In genomic region chr11:84855846-84856245, GRCh38 we compare ENCODE assay signal across 18 cellular contexts.
DNase-seq lines count a peak whose midpoint lies in the region; ATAC-seq and TF ChIP-seq lines count a peak whose summit lies in the region.
"Had no signal": no experiment of that assay in that cellular context is flagged by ENCODE, and none has a peak within 500 bp of the region (broad histone marks: within the 10 kb centered on the region; RNA-seq: fewer than 3 reads in every experiment).

No MANE protein-coding gene starts in this region.

- H3K4me3 ChIP-seq in ACC112 (ENCODE audit: low read depth, low read length), result peak overlapping the region; percentile 42
- H3K4me3 ChIP-seq in astrocyte of the spinal cord (ENCODE audit: low read depth, low read length), result no peak overlapping the region
- H3K4me3 ChIP-seq in coronary artery, result no peak overlapping the region
- H3K4me3 ChIP-seq: K562, vagina had no signal

- H3K36me3 Mint-ChIP-seq in HFFc6 (ENCODE audit: low read depth), result no peaks in the 10 kb centered on the region
- H3K36me3 Mint-ChIP-seq: stimulated activated naive B cell treated with anti-CD40 and anti-IgM and Interleukin-4, amounts not matched to agents 10 μg/mL and 1 μg/mL and 100 μg/mL, for 72 hours had no signal

- no peak for TF ChIP-seq CTCF in HFFc6 (IDR thresholded peaks at IDR 0.05)
- no peak for TF ChIP-seq CTCF in astrocyte of the spinal cord (IDR thresholded peaks at IDR 0.05; ENCODE audit: low read depth, low read length)
- no peak for TF ChIP-seq CTCF in coronary artery (IDR thresholded peaks at IDR 0.05)

- peak overlapping the region; percentile 20 for H2AFZ ChIP-seq in ACC112 (ENCODE audit: low read length, unreplicated experiment)

- peaks cover 25% of the 10 kb centered on the region for H3K4me1 ChIP-seq in ACC112 (ENCODE audit: control insufficient read depth, insufficient read depth, low read length, unreplicated experiment)
- H3K4me1 ChIP-seq: vagina had no signal

- DNase-seq in HFFc6 (peak; percentile 29), astrocyte of the spinal cord (ENCODE audit: low read depth, low spot score) (peak; percentile 44), hepatic stellate cell (ENCODE audit: low spot score) (peak; percentile 11), coronary artery (ENCODE audit: low spot score) (no peak), NCI-H510A (lab: John Stamatoyannopoulos, UW) (no peak)
- DNase-seq: activated CD4-positive, alpha-beta T cell treated with anti-CD3 and anti-CD28 coated beads for 1 hour; NCI-H146; NCI-H524 treated with DMSO at 0.1 percent for 48 hours; nephron progenitor cell; RPMI8226; stimulated activated naive B cell treated with anti-CD40 and anti-IgM and Interleukin-4, amounts not matched to agents 10 μg/mL and 1 μg/mL and 100 μg/mL, for 72 hours had no signal

- H3K27me3 Mint-ChIP-seq in HFFc6 (ENCODE audit: insufficient read depth), result no peaks in the 10 kb centered on the region
- H3K27me3 Mint-ChIP-seq: central memory CD8-positive, alpha-beta T cell; stimulated activated naive B cell treated with anti-CD40 and anti-IgM and Interleukin-4, amounts not matched to agents 10 μg/mL and 1 μg/mL and 100 μg/mL, for 72 hours had no signal

- no peaks in the 10 kb centered on the region; the same call in 1 of the 2 replicates for H3K9me3 Mint-ChIP-seq in HFFc6
- H3K9me3 Mint-ChIP-seq: nephron progenitor cell; T-helper 1 cell treated with Interleukin-12 subunit alpha and Interleukin-12 subunit beta and Interleukin-4 antibody, amounts not matched to agents 30 μg/mL and 1 μg/mL, for 36 hours had no signal

- H3K36me3 ChIP-seq in ACC112 (ENCODE audit: insufficient read depth, low read length), result no peaks in the 10 kb centered on the region
- H3K36me3 ChIP-seq: vagina had no signal

- no peaks in the 10 kb centered on the region for H3K79me2 ChIP-seq in ACC112 (ENCODE audit: control insufficient read depth, insufficient read depth, low read length, unreplicated experiment)

- H3K27me3 ChIP-seq in ACC112 (ENCODE audit: insufficient read depth, low read length), result no peaks in the 10 kb centered on the region
- H3K27me3 ChIP-seq: vagina had no signal

- peak overlapping the region; percentile 76 for H3K27ac Mint-ChIP-seq in HFFc6
- H3K27ac Mint-ChIP-seq: nephron progenitor cell; stimulated activated naive B cell treated with anti-CD40 and anti-IgM and Interleukin-4, amounts not matched to agents 10 μg/mL and 1 μg/mL and 100 μg/mL, for 72 hours; T-helper 1 cell treated with Interleukin-12 subunit alpha and Interleukin-12 subunit beta and Interleukin-4 antibody, amounts not matched to agents 30 μg/mL and 1 μg/mL, for 36 hours had no signal

- ATAC-seq in HG02610 (IDR thresholded peaks at IDR 0.05; ENCODE audit: unreplicated experiment), result no peak
- no peak for ATAC-seq in HG02588 (IDR thresholded peaks at IDR 0.05; ENCODE audit: unreplicated experiment)
- ATAC-seq: K562; stimulated activated naive B cell treated with anti-CD40 and anti-IgM and Interleukin-4, amounts not matched to agents 10 μg/mL and 1 μg/mL and 100 μg/mL, for 72 hours had no signal

- H3K4me3 Mint-ChIP-seq in HFFc6, result peak overlapping the region; percentile 58
- H3K4me3 Mint-ChIP-seq: central memory CD8-positive, alpha-beta T cell; nephron progenitor cell; stimulated activated naive B cell treated with anti-CD40 and anti-IgM and Interleukin-4, amounts not matched to agents 10 μg/mL and 1 μg/mL and 100 μg/mL, for 72 hours; T-helper 1 cell treated with Interleukin-12 subunit alpha and Interleukin-12 subunit beta and Interleukin-4 antibody, amounts not matched to agents 30 μg/mL and 1 μg/mL, for 36 hours had no signal

- in situ Hi-C loops in astrocyte of the spinal cord (cut with HindIII; ENCODE audit: low sequenced_read_pairs), result no loop called here

- peaks cover 50% of the 10 kb centered on the region for H3K4me1 Mint-ChIP-seq in HFFc6 (ENCODE audit: low read depth)
- H3K4me1 Mint-ChIP-seq: central memory CD8-positive, alpha-beta T cell; stimulated activated naive B cell treated with anti-CD40 and anti-IgM and Interleukin-4, amounts not matched to agents 10 μg/mL and 1 μg/mL and 100 μg/mL, for 72 hours had no signal

- peak overlapping the region; percentile 57 for H3K27ac ChIP-seq in ACC112 (ENCODE audit: low read depth, low read length)
- no peak overlapping the region for H3K27ac ChIP-seq in coronary artery
- H3K27ac ChIP-seq: vagina had no signal

Comparison
In these comparisons a context has a peak if more than half of its experiments do, and no peak if none do; other contexts are left out.
1. DNase-seq: peak in HFFc6 (single experiment), astrocyte of the spinal cord (single experiment) and hepatic stellate cell (single experiment); none in coronary artery (single experiment) and NCI-H510A (single experiment).